7 cellular contexts compared by ENCODE assay signal in genomic region chr10:22550732-22551131, GRCh38.
DNase-seq lines count a peak whose midpoint lies in the region; ATAC-seq and TF ChIP-seq lines count a peak whose summit lies in the region.

No MANE protein-coding gene starts in this region.

- H3K4me1 ChIP-seq in Peyer's patch: no peaks in the 10 kb centered on the region

- in situ Hi-C loops in GM13976 (cut with MboI; ENCODE audit: low sequenced_read_pairs, unreplicated experiment): loop anchor here (25.0 kb wide), 1 partner anchor 563 kb away; no protein-coding TSS in a partner anchor

- peak; percentile 45 for TF ChIP-seq CTCF in GM13976 (IDR thresholded peaks at IDR 0.05; ENCODE audit: borderline replicate concordance, control extremely low read depth, extremely low read depth, insufficient read depth, missing control alignments)
- peak; percentile 21 to 67 (median 46) for TF ChIP-seq CTCF in Peyer's patch (IDR thresholded peaks at IDR 0.05)

- no peaks in the 10 kb centered on the region for H3K9me3 ChIP-seq in Peyer's patch

- H3K4me3 ChIP-seq in Peyer's patch: no peak overlapping the region

- H3K36me3 ChIP-seq in Peyer's patch: peaks cover 0 to 13% (median 0%) of the 10 kb centered on the region in 3 donors

- DNase-seq in GM13976 (ENCODE audit: low spot score) (no peak), Peyer's patch (peak in 2 of 3 donors; percentile 66 to 83), activated gamma-delta T cell (lab: John Stamatoyannopoulos, UW) (peak; percentile 10), left ventricle myocardium superior (peak; percentile 65), COR-L47 (lab: John Stamatoyannopoulos, UW) (no peak), HuH-7.5 (ENCODE audit: low spot score) (no peak)
- DNase-seq in stimulated activated CD4-positive, alpha-beta T cell treated with anti-CD3 and anti-CD28 coated beads, Interleukin-1b, Interleukin-23, amount 100 ng/mL, for 4 hours (ENCODE audit: low read depth in 2 of 2): peak; percentile 59 to 65

- no peak for ATAC-seq in left ventricle myocardium superior

- H3K27ac ChIP-seq in Peyer's patch: no peak overlapping the region

- intact Hi-C loops in left ventricle myocardium superior (cut with micrococcal nuclease): no loop called here

- no peak for TF ChIP-seq POLR2A in Peyer's patch (IDR thresholded peaks at IDR 0.05)

- no peaks in the 10 kb centered on the region for H3K27me3 ChIP-seq in Peyer's patch

Comparison
In these comparisons a context has a peak if more than half of its experiments do, and no peak if none do; other contexts are left out.
1. DNase-seq: peak in Peyer's patch (2 of 3), activated gamma-delta T cell (single experiment), left ventricle myocardium superior (single experiment) and stimulated activated CD4-positive, alpha-beta T cell treated with anti-CD3 and anti-CD28 coated beads, Interleukin-1b, Interleukin-23, amount 100 ng/mL, for 4 hours (2 of 2); none in GM13976 (single experiment), COR-L47 (single experiment) and HuH-7.5 (single experiment).